Comparison of ENCODE assay signal across 32 cellular contexts in genomic region chr9:126166291-126166690, GRCh38.
"Had no signal": no experiment of that assay in that cellular context is flagged by ENCODE, and none has a peak within 500 bp of the region (broad histone marks: within the 10 kb centered on the region; RNA-seq: fewer than 3 reads in every experiment).

No MANE protein-coding gene starts in this region.

- H3K4me1 Mint-ChIP-seq: activated CD4-positive, alpha-beta T cell treated with anti-CD3 and anti-CD28 coated beads, Interleukin-2, amount 10 ng/mL, durations not matched to agents 7 days and 5 days; naive thymus-derived CD8-positive, alpha-beta T cell; neural crest cell; stimulated activated memory B cell treated with anti-CD40 and anti-IgM and Interleukin-4, amounts not matched to agents 10 μg/mL and 1 μg/mL and 100 μg/mL, for 72 hours; stimulated activated naive CD8-positive, alpha-beta T cell treated with anti-CD3 and anti-CD28 coated beads, Interleukin-15, amount 100 ng/mL, for 72 hours had no signal

- H3K27ac Mint-ChIP-seq: activated CD4-positive, alpha-beta T cell treated with anti-CD3 and anti-CD28 coated beads, Interleukin-2, amount 10 ng/mL, durations not matched to agents 7 days and 5 days; activated naive CD8-positive, alpha-beta T cell; activated T-cell treated with anti-CD3 and anti-CD28 coated beads, Interleukin-2, amount 50 U/mL, for 72 hours; memory B cell; naive thymus-derived CD8-positive, alpha-beta T cell; stimulated activated memory B cell treated with anti-CD40 and anti-IgM and Interleukin-4, amounts not matched to agents 10 μg/mL and 1 μg/mL and 100 μg/mL, for 72 hours; stimulated activated naive CD8-positive, alpha-beta T cell treated with anti-CD3 and anti-CD28 coated beads, Interleukin-15, amount 100 ng/mL, for 72 hours; WTC11 had no signal

- H3K9me3 ChIP-seq: body of pancreas, gastroesophageal sphincter, SJCRH30, thyroid gland had no signal

- H3K9me3 Mint-ChIP-seq: activated CD4-positive, alpha-beta T cell treated with anti-CD3 and anti-CD28 coated beads, Interleukin-2, amount 10 ng/mL, durations not matched to agents 7 days and 5 days; activated T-cell treated with anti-CD3 and anti-CD28 coated beads, Interleukin-2, amount 50 U/mL, for 72 hours; memory B cell; naive thymus-derived CD8-positive, alpha-beta T cell; neural crest cell; stimulated activated memory B cell treated with anti-CD40 and anti-IgM and Interleukin-4, amounts not matched to agents 10 μg/mL and 1 μg/mL and 100 μg/mL, for 72 hours; stimulated activated naive CD8-positive, alpha-beta T cell treated with anti-CD3 and anti-CD28 coated beads, Interleukin-15, amount 100 ng/mL, for 72 hours had no signal

- H3K36me3 Mint-ChIP-seq: memory B cell; stimulated activated memory B cell treated with anti-CD40 and anti-IgM and Interleukin-4, amounts not matched to agents 10 μg/mL and 1 μg/mL and 100 μg/mL, for 72 hours; WTC11 had no signal

- DNase-seq: activated CD4-positive, alpha-beta T cell treated with anti-CD3 and anti-CD28 coated beads for 1 hour; activated CD4-positive, alpha-beta T cell treated with anti-CD3 and anti-CD28 coated beads, Interleukin-2, amount 10 ng/mL, durations not matched to agents 7 days and 5 days; activated naive CD4-positive, alpha-beta T cell; activated T-cell treated with anti-CD3 and anti-CD28 coated beads, Interleukin-2, amount 50 U/mL, for 72 hours; aorta; body of pancreas; cerebellar nuclear complex; dorsolateral prefrontal cortex; effector memory CD4-positive, alpha-beta T cell; erythroblast; islet precursor cell; left ventricle myocardium superior; naive thymus-derived CD8-positive, alpha-beta T cell; occipital lobe; retina; SJCRH30; stimulated activated CD4-positive, alpha-beta T cell treated with anti-CD3 and anti-CD28 coated beads, Interleukin-1b, Interleukin-23, amount 100 ng/mL, for 48 hours; stimulated activated CD4-positive, alpha-beta T cell treated with anti-CD3 and anti-CD28 coated beads, Interleukin-4, amount 100 ng/mL, for 4 hours; stimulated activated CD8-positive, alpha-beta memory T cell treated with anti-CD3 and anti-CD28 coated beads, Interleukin-4, amount 100 ng/mL, for 48 hours; stimulated activated naive CD8-positive, alpha-beta T cell treated with anti-CD3 and anti-CD28 coated beads, Interleukin-15, amount 100 ng/mL, for 72 hours; T-helper 2 cell; thyroid gland had no signal

- H3K36me3 ChIP-seq: gastroesophageal sphincter, SJCRH30, thyroid gland had no signal

- H3K4me3 ChIP-seq: body of pancreas, coronary artery, dorsolateral prefrontal cortex, gastroesophageal sphincter, hepatocyte, SJCRH30, smooth muscle cell, thyroid gland had no signal

- H3K27ac ChIP-seq: body of pancreas, coronary artery, gastroesophageal sphincter, hepatocyte, SJCRH30, thyroid gland had no signal

- H3K4me2 ChIP-seq: hepatocyte, smooth muscle cell had no signal

- ATAC-seq: activated T-cell treated with anti-CD3 and anti-CD28 coated beads, Interleukin-2, amount 50 U/mL, for 72 hours; body of pancreas; gastroesophageal sphincter; left ventricle myocardium superior; naive thymus-derived CD8-positive, alpha-beta T cell; SK-N-SH treated with all-trans-retinoic acid at 6 μM for 48 hours; stimulated activated memory B cell treated with anti-CD40 and anti-IgM and Interleukin-4, amounts not matched to agents 10 μg/mL and 1 μg/mL and 100 μg/mL, for 72 hours; stimulated activated naive CD8-positive, alpha-beta T cell treated with anti-CD3 and anti-CD28 coated beads, Interleukin-15, amount 100 ng/mL, for 72 hours; WTC11 had no signal

- H3K27me3 ChIP-seq: body of pancreas, hepatocyte, thyroid gland had no signal

- H3K4me1 ChIP-seq: body of pancreas, gastroesophageal sphincter, SJCRH30 had no signal

- H2AFZ ChIP-seq: hepatocyte had no signal

- H3K4me3 Mint-ChIP-seq: activated CD4-positive, alpha-beta T cell treated with anti-CD3 and anti-CD28 coated beads, Interleukin-2, amount 10 ng/mL, durations not matched to agents 7 days and 5 days; activated naive CD8-positive, alpha-beta T cell; activated T-cell treated with anti-CD3 and anti-CD28 coated beads, Interleukin-2, amount 50 U/mL, for 72 hours; memory B cell; naive thymus-derived CD8-positive, alpha-beta T cell; neural crest cell; stimulated activated memory B cell treated with anti-CD40 and anti-IgM and Interleukin-4, amounts not matched to agents 10 μg/mL and 1 μg/mL and 100 μg/mL, for 72 hours; stimulated activated naive CD8-positive, alpha-beta T cell treated with anti-CD3 and anti-CD28 coated beads, Interleukin-15, amount 100 ng/mL, for 72 hours; WTC11 had no signal
